ENCODE assay signal across 1 cellular context in genomic region chr2:171505374-171505773, GRCh38.
TF ChIP-seq lines count a peak whose summit lies in the region.

No MANE protein-coding gene starts in this region.

TF ChIP-seq in IMR-90, 13 proteins besides CTCF, POLR2A, EP300 and RAD21:
- no peak for TF ChIP-seq SMC3 (IDR thresholded peaks at IDR 0.05; ENCODE audit: low read depth, low read length)
- no peak for TF ChIP-seq BHLHE40 (IDR thresholded peaks at IDR 0.05; ENCODE audit: low read depth, low read length)
- no peak for TF ChIP-seq MXI1 (IDR thresholded peaks at IDR 0.05; ENCODE audit: borderline replicate concordance, low read depth, low read length)
- TF ChIP-seq FOS (IDR thresholded peaks at IDR 0.05; ENCODE audit: low read depth, low read length): no peak
- TF ChIP-seq MAZ (IDR thresholded peaks at IDR 0.05; ENCODE audit: borderline replicate concordance, low read depth, low read length): no peak
- TF ChIP-seq RFX5 (IDR thresholded peaks at IDR 0.05; ENCODE audit: low read depth, low read length): no peak
- TF ChIP-seq ELK1 (IDR thresholded peaks at IDR 0.05; ENCODE audit: borderline replicate concordance, low read depth, low read length): no peak
- TF ChIP-seq, protein P1, sequence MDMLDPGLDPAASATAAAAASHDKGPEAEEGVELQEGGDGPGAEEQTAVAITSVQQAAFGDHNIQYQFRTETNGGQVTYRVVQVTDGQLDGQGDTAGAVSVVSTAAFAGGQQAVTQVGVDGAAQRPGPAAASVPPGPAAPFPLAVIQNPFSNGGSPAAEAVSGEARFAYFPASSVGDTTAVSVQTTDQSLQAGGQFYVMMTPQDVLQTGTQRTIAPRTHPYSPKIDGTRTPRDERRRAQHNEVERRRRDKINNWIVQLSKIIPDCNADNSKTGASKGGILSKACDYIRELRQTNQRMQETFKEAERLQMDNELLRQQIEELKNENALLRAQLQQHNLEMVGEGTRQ (IDR thresholded peaks at IDR 0.05; ENCODE audit: low read depth, low read length): no peak
- no peak for TF ChIP-seq CHD1 (IDR thresholded peaks at IDR 0.05; ENCODE audit: low read depth, low read length)
- TF ChIP-seq MAFK (IDR thresholded peaks at IDR 0.05; ENCODE audit: low read depth, low read length): no peak
- no peak for TF ChIP-seq CEBPB (IDR thresholded peaks at IDR 0.05; ENCODE audit: low read depth, low read length)
